In genomic region chr10:129455625-129456024, GRCh38 we compare ENCODE assay signal across 10 cellular contexts.
"Had no signal": no experiment of that assay in that cellular context is flagged by ENCODE, and none has a peak within 500 bp of the region (broad histone marks: within the 10 kb centered on the region; RNA-seq: fewer than 3 reads in every experiment).

No MANE protein-coding gene starts in this region.

- H3K36me3 ChIP-seq: HAP-1 had no signal

- FAIRE-seq: HTR-8/SVneo had no signal

- H2AFZ ChIP-seq: GM23248 had no signal

- H3K4me3 ChIP-seq: GM23248, HAP-1 had no signal

- DNase-seq: GM23248, GOT3, H7, HFFc6, KBM-7 had no signal

- H3K4me2 ChIP-seq: KMS-11 had no signal

- H3K9ac ChIP-seq: GM23248, KMS-11 had no signal

- H3K27ac ChIP-seq: GM23248, HL-60, KMS-11 had no signal

- H3K4me1 ChIP-seq: HAP-1 had no signal

- ATAC-seq: HCT116 had no signal

- H3K9me3 ChIP-seq: HAP-1 had no signal
